Comparison of ENCODE assay signal across 22 cellular contexts in genomic region chr5:171477101-171477500, GRCh38. TPM values are rescaled to one million over a fixed set of nuclear protein-coding genes. Genes with fewer than 3 reads are reported as not detected.
DNase-seq lines count a peak whose midpoint lies in the region; ATAC-seq and TF ChIP-seq lines count a peak whose summit lies in the region.
"Had no signal": no experiment of that assay in that cellular context is flagged by ENCODE, and none has a peak within 500 bp of the region (broad histone marks: within the 10 kb centered on the region; RNA-seq: fewer than 3 reads in every experiment).

No MANE protein-coding gene starts in this region.

- H3K4me3 ChIP-seq in adipocyte (ENCODE audit: low read length) (no peak overlapping the region), choroid plexus epithelial cell (ENCODE audit: low read depth, low read length) (no peak overlapping the region)
- H3K4me3 ChIP-seq: BLaER1, GM23248, SJCRH30 had no signal

- H3K9me3 Mint-ChIP-seq in HFFc6 = peaks cover 5% of the 10 kb centered on the region
- H3K9me3 Mint-ChIP-seq: CD4-positive, CD25-positive, alpha-beta regulatory T cell had no signal

- H3K36me3 ChIP-seq in adipocyte (ENCODE audit: control insufficient read depth, insufficient read depth, low read length, severe bottlenecking) = no peaks in the 10 kb centered on the region
- H3K36me3 ChIP-seq: BLaER1, SJCRH30 had no signal

- no peaks in the 10 kb centered on the region for H3K9me3 ChIP-seq in adipocyte (ENCODE audit: control insufficient read depth, low read length)
- H3K9me3 ChIP-seq: BLaER1, SJCRH30 had no signal

- no peak for TF ChIP-seq CTCF in choroid plexus epithelial cell (conservative IDR thresholded peaks at IDR 0.05; ENCODE audit: low read depth, low read length)
- no peak for TF ChIP-seq CTCF in HFFc6 (IDR thresholded peaks at IDR 0.05)
- no peak for TF ChIP-seq CTCF in GM10266 (IDR thresholded peaks at IDR 0.05; ENCODE audit: control insufficient read depth, insufficient read depth, low read depth, missing control alignments)

- peak in 59 of 76 experiments; percentile 3 to 77 (median 34) for DNase-seq in HUDEP-2 (lab: John Stamatoyannopoulos, UW; ENCODE audit: unreplicated experiment in 76 of 76)
- peak; percentile 20 for DNase-seq in adipocyte (ENCODE audit: low read depth)
- peak; percentile 42 for DNase-seq in choroid plexus epithelial cell (ENCODE audit: low read depth)
- no peak for DNase-seq in HFFc6
- DNase-seq in GM10266 (ENCODE audit: extremely low spot score) = no peak
- no peak for DNase-seq in foreskin melanocyte
- DNase-seq: CD4-positive, CD25-positive, alpha-beta regulatory T cell; GM23248; H7; Karpas-422; NCI-H1092; NCI-H1436 treated with DMSO at 0.1 percent for 48 hours; NCI-H187 treated with DMSO at 0.1 percent for 48 hours; NCI-H2107; NCI-H446; NCI-H524 treated with DMSO at 0.1 percent for 48 hours; NCI-H774; PC-3; SJCRH30 had no signal

- H3K27me3 ChIP-seq in adipocyte (replicated peaks; ENCODE audit: control insufficient read depth, insufficient read depth, low read length) = no peaks in the 10 kb centered on the region
- H3K27me3 ChIP-seq: BLaER1, SJCRH30 had no signal

- no peak overlapping the region for H3K4me3 Mint-ChIP-seq in HFFc6
- H3K4me3 Mint-ChIP-seq: CD4-positive, CD25-positive, alpha-beta regulatory T cell had no signal

- peaks cover 3% of the 10 kb centered on the region for H3K4me1 ChIP-seq in adipocyte (ENCODE audit: control insufficient read depth, insufficient read depth, low read length)
- H3K4me1 ChIP-seq: SJCRH30 had no signal

- no peak for ATAC-seq in HG02623 (IDR thresholded peaks at IDR 0.05; ENCODE audit: unreplicated experiment)
- ATAC-seq: PC-3, SK-N-SH treated with all-trans-retinoic acid at 6 μM for 48 hours had no signal

- peaks cover 11% of the 10 kb centered on the region for H3K4me1 Mint-ChIP-seq in HFFc6 (ENCODE audit: low read depth)

- H3K27ac Mint-ChIP-seq in HFFc6 = no peak overlapping the region
- H3K27ac Mint-ChIP-seq: CD4-positive, CD25-positive, alpha-beta regulatory T cell had no signal

- H3K27me3 Mint-ChIP-seq in HFFc6 (ENCODE audit: insufficient read depth) = peaks cover 31% of the 10 kb centered on the region
- H3K27me3 Mint-ChIP-seq: CD4-positive, CD25-positive, alpha-beta regulatory T cell had no signal

- peaks cover 5% of the 10 kb centered on the region for H3K36me3 Mint-ChIP-seq in HFFc6 (ENCODE audit: low read depth)
- H3K36me3 Mint-ChIP-seq: CD4-positive, CD25-positive, alpha-beta regulatory T cell had no signal

- no peak overlapping the region for H3K9ac ChIP-seq in adipocyte (ENCODE audit: low read length)
- H3K9ac ChIP-seq: BLaER1, GM23248 had no signal

RNA-seq across cellular contexts. Expression of gene FGF18, which starts 57.7 kb away (rescaled TPM):
- under 1 TPM in 2 of 6 experiments, not detected in 4; 0.16 to 0.17 TPM for total RNA-seq in HFFc6 (2021; fragmentation: NEBNext Ultra II Directional; extraction: Animal tissue kit (Norgen Biotek cat#: 25700))
- total RNA-seq: GM23248, SJCRH30 had no signal

Comparison
In these comparisons a context has a peak if more than half of its experiments do, and no peak if none do; other contexts are left out.
1. DNase-seq: peak in HUDEP-2 (59 of 76), adipocyte (single experiment) and choroid plexus epithelial cell (single experiment); none in HFFc6 (single experiment), GM10266 (single experiment) and foreskin melanocyte (single experiment).